Comparison of ENCODE assay signal across 8 cellular contexts in genomic region chr14:24006872-24007721, GRCh38. TPM values are rescaled to one million over a fixed set of nuclear protein-coding genes. Genes with fewer than 3 reads are reported as not detected.
DNase-seq lines count a peak whose midpoint lies in the region; ATAC-seq and TF ChIP-seq lines count a peak whose summit lies in the region.
"Not testable (repeated sequence)": the region's sequence is repeated elsewhere in the genome, so short reads cannot be mapped to it uniquely, and the experiment has no call there.

No MANE protein-coding gene starts in this region.

- H3F3A ChIP-seq in neural progenitor cell (ENCODE audit: low read depth) = not testable (repeated sequence)

- H3K27me3 ChIP-seq in KMS-11 (ENCODE audit: insufficient read depth, low read depth); neural progenitor cell: not testable (repeated sequence)

- not testable (repeated sequence) for H4K20me1 ChIP-seq in KMS-11 (ENCODE audit: insufficient read depth); neural progenitor cell (ENCODE audit: low read depth)

- H3K36me3 ChIP-seq in KMS-11 (ENCODE audit: insufficient read depth); SK-N-MC (ENCODE audit: insufficient read depth, low read length); neural progenitor cell: not testable (repeated sequence)

- not testable (repeated sequence) for H3K79me2 ChIP-seq in KMS-11 (ENCODE audit: insufficient read depth, low read depth); neural progenitor cell (ENCODE audit: low read depth)

- H3K27ac Mint-ChIP-seq in neural progenitor cell = not testable (repeated sequence)

- TF ChIP-seq CTCF in KMS-11 (conservative IDR thresholded peaks at IDR 0.05; ENCODE audit: low read depth, low read length); fibroblast of the aortic adventitia (IDR thresholded peaks at IDR 0.05; ENCODE audit: insufficient read depth, low read length); neural progenitor cell (IDR thresholded peaks at IDR 0.05): not testable (repeated sequence)

- H3K9me3 Mint-ChIP-seq in neural progenitor cell = not testable (repeated sequence)

- H2AFZ ChIP-seq in KMS-11 (ENCODE audit: low read depth) (peak overlapping the region; percentile 54; the same call in 1 of the 2 replicates), neural progenitor cell (replicated peaks) (peak overlapping the region; percentile 63)

- peak; percentile 81 for ATAC-seq in GM21737 (IDR thresholded peaks at IDR 0.05; ENCODE audit: unreplicated experiment)

- H3K9ac ChIP-seq in KMS-11 = peak overlapping the region; percentile 15; the same call in 1 of the 2 replicates
- peak overlapping the region; percentile 45 for H3K9ac ChIP-seq in SK-N-MC (ENCODE audit: insufficient read length)
- H3K9ac ChIP-seq in neural progenitor cell = not testable (repeated sequence)

- H3K4me3 ChIP-seq in KMS-11 (IDR thresholded peaks at IDR 0.05; ENCODE audit: insufficient read depth, low read depth, low read length) = not testable (repeated sequence)
- H3K4me3 ChIP-seq in SK-N-MC (peak overlapping the region; percentile 79), fibroblast of the aortic adventitia (ENCODE audit: low read depth, low read length) (peak overlapping the region; percentile 42), neural progenitor cell (peak overlapping the region; percentile 33)

- H3K4me2 ChIP-seq in KMS-11 = not testable (repeated sequence)
- H3K4me2 ChIP-seq in neural progenitor cell = peak overlapping the region; percentile 60

- not testable (repeated sequence) for H3K27ac ChIP-seq in KMS-11, SK-N-MC, neural progenitor cell

- H3K27me3 Mint-ChIP-seq in neural progenitor cell (ENCODE audit: insufficient read depth, low read depth) = not testable (repeated sequence)

- H3K9me3 ChIP-seq in SK-N-MC (ENCODE audit: low read depth, low read length); neural progenitor cell (ENCODE audit: low read depth): not testable (repeated sequence)

- DNase-seq in DMS153 (lab: John Stamatoyannopoulos, UW) (peak; percentile 11), activated gamma-delta T cell (lab: John Stamatoyannopoulos, UW) (peak; percentile 57), neural progenitor cell (ENCODE audit: low spot score) (peak; percentile 66)
- DNase-seq in SK-N-MC (ENCODE audit: low read depth, low spot score); fibroblast of the aortic adventitia (ENCODE audit: low read depth): not testable (repeated sequence)
- DNase-seq in stimulated activated CD8-positive, alpha-beta memory T cell treated with anti-CD3 and anti-CD28 coated beads, Interleukin-7, amount 100 ng/mL, for 24 hours (ENCODE audit: low read depth) = peak; percentile 41

- not testable (repeated sequence) for H3K4me3 Mint-ChIP-seq in neural progenitor cell

- H3K4me1 Mint-ChIP-seq in neural progenitor cell = not testable (repeated sequence)

- H3K4me1 ChIP-seq in KMS-11 (ENCODE audit: low read depth, poor library complexity, severe bottlenecking) = not testable (repeated sequence)
- peaks cover 16% of the 10 kb centered on the region for H3K4me1 ChIP-seq in neural progenitor cell

- not testable (repeated sequence) for H3K36me3 Mint-ChIP-seq in neural progenitor cell

RNA-seq across cellular contexts. Expression of gene DHRS4L2, which starts 18.4 kb away (rescaled TPM):
- total RNA-seq in fibroblast of the aortic adventitia (ENCODE audit: low replicate concordance) (5.5 and 8.3 TPM in 2 replicates), neural progenitor cell (ENCODE audit: low replicate concordance) (3.6 and 7.4 TPM in 2 replicates)

RNA-seq across cellular contexts. Expression of gene CARMIL3, which starts 44.7 kb away (rescaled TPM):
- total RNA-seq in fibroblast of the aortic adventitia (ENCODE audit: low replicate concordance) (not detected in 2 replicates), neural progenitor cell (ENCODE audit: low replicate concordance) (0.77 and 1.4 TPM in 2 replicates)

RNA-seq across cellular contexts. Expression of gene DHRS4, which starts 53.5 kb away (rescaled TPM):
- total RNA-seq in fibroblast of the aortic adventitia (ENCODE audit: low replicate concordance) = 21.4 and 58.4 TPM in 2 replicates
- total RNA-seq in neural progenitor cell (ENCODE audit: low replicate concordance) = 18.6 and 20.4 TPM in 2 replicates
